Comparison of ENCODE assay signal across 19 cellular contexts in the genomic region with DNA sequence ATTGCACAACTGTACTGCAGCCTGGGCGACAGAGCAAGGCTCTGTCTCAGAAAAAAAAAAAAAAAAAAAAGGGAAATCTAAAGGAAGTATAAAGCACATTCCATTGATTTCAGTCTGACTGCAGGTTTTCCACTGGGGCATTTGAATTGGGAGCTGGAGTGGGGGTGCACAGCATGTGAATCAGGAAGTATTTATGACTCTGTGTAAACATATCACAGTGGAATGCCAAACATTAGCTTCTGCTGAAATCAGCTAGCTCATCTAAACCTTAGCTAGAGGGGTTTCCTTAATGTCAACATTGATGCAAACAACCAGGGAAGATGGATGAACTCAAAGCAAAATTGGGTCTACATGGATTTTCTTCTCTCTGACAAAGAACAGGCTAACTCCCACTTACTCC.
DNase-seq lines count a peak whose midpoint lies in the region; ATAC-seq and TF ChIP-seq lines count a peak whose summit lies in the region.
"Had no signal": no experiment of that assay in that cellular context is flagged by ENCODE, and none has a peak within 500 bp of the region (broad histone marks: within the 10 kb centered on the region; RNA-seq: fewer than 3 reads in every experiment).

No MANE protein-coding gene starts in this region.

- H3K27me3 Mint-ChIP-seq in progenitor cell of endocrine pancreas (peaks cover 8% of the 10 kb centered on the region), mesothelial cell of epicardium (ENCODE audit: low read depth) (no peaks in the 10 kb centered on the region)
- H3K27me3 Mint-ChIP-seq: CD4-positive, alpha-beta T cell had no signal

- TF ChIP-seq CTCF in progenitor cell of endocrine pancreas (IDR thresholded peaks at IDR 0.05; ENCODE audit: unreplicated experiment) (no peak), mesothelial cell of epicardium (IDR thresholded peaks at IDR 0.05; ENCODE audit: unreplicated experiment) (no peak)

- H3K9me3 Mint-ChIP-seq in progenitor cell of endocrine pancreas (ENCODE audit: low read depth) (no peaks in the 10 kb centered on the region), mesothelial cell of epicardium (no peaks in the 10 kb centered on the region)

- DNase-seq in DMS153 (lab: John Stamatoyannopoulos, UW) = peak; percentile 27
- no peak for DNase-seq in DMS153 treated with DMSO at 0.1 percent for 48 hours (lab: John Stamatoyannopoulos, UW; ENCODE audit: unreplicated experiment)
- peak; percentile 54 for DNase-seq in NCI-H748 (lab: John Stamatoyannopoulos, UW; ENCODE audit: unreplicated experiment)
- DNase-seq in kidney glomerular epithelial cell (lab: John Stamatoyannopoulos, UW) = peak; percentile 12
- no peak for DNase-seq in progenitor cell of endocrine pancreas (ENCODE audit: low spot score, unreplicated experiment)
- no peak for DNase-seq in mesothelial cell of epicardium (ENCODE audit: low spot score in 2 of 2, unreplicated experiment in 2 of 2)
- DNase-seq in NCI-H82 treated with DMSO at 0.1 percent for 48 hours (lab: John Stamatoyannopoulos, UW; ENCODE audit: unreplicated experiment) = no peak
- DNase-seq: BE2C; CD4-positive, alpha-beta T cell; DND-41; GDM1; GOT3; KBM-7; NCI-H1417 treated with DMSO at 0.1 percent for 48 hours; NCI-H2081 treated with DMSO at 0.1 percent for 48 hours; NCI-H524 treated with DMSO at 0.1 percent for 48 hours; SHP77 had no signal

- H3K27ac Mint-ChIP-seq in progenitor cell of endocrine pancreas (peak overlapping the region; percentile 68), mesothelial cell of epicardium (no peak overlapping the region)
- H3K27ac Mint-ChIP-seq: CD4-positive, alpha-beta T cell had no signal

- H3K4me1 Mint-ChIP-seq in progenitor cell of endocrine pancreas (ENCODE audit: low read depth) (peaks cover 24% of the 10 kb centered on the region), mesothelial cell of epicardium (peaks cover 21% of the 10 kb centered on the region)

- H3K36me3 Mint-ChIP-seq in progenitor cell of endocrine pancreas (ENCODE audit: insufficient read depth) (no peaks in the 10 kb centered on the region), mesothelial cell of epicardium (no peaks in the 10 kb centered on the region)

- no peak for ATAC-seq in HG02884 (IDR thresholded peaks at IDR 0.05; ENCODE audit: unreplicated experiment)
- ATAC-seq: GM12878 had no signal

- no peak overlapping the region for H3K4me3 Mint-ChIP-seq in progenitor cell of endocrine pancreas (ENCODE audit: low read depth)
- no peak overlapping the region for H3K4me3 Mint-ChIP-seq in mesothelial cell of epicardium
- H3K4me3 Mint-ChIP-seq: CD4-positive, alpha-beta T cell had no signal

Comparison
In these comparisons a context has a peak if more than half of its experiments do, and no peak if none do; other contexts are left out.
1. DNase-seq: peak in DMS153 (single experiment), NCI-H748 (single experiment) and kidney glomerular epithelial cell (single experiment); none in DMS153 treated with DMSO at 0.1 percent for 48 hours (single experiment), progenitor cell of endocrine pancreas (single experiment), mesothelial cell of epicardium (0 of 2) and NCI-H82 treated with DMSO at 0.1 percent for 48 hours (single experiment).